In genomic region chr4:111991797-111992196, GRCh38 we compare ENCODE assay signal across 8 cellular contexts.
DNase-seq lines count a peak whose midpoint lies in the region; ATAC-seq, FAIRE-seq and TF ChIP-seq lines count a peak whose summit lies in the region.

No MANE protein-coding gene starts in this region.

- H3K27me3 ChIP-seq in bronchial epithelial cell (ENCODE audit: control insufficient read depth, insufficient read depth, low read length) (no peaks in the 10 kb centered on the region), neuronal stem cell (ENCODE audit: control insufficient read depth in 3 of 3, insufficient read depth in 3 of 3, low read depth in 1 of 3, low read length in 3 of 3) (peaks cover 0 to 2% (median 0%) of the 10 kb centered on the region in 3 experiments)

- H2BK12ac ChIP-seq in neuronal stem cell (ENCODE audit: low read length), result no peak overlapping the region

- ATAC-seq in HG03432 (IDR thresholded peaks at IDR 0.05; ENCODE audit: unreplicated experiment) (peak; percentile 42), HG02642 (IDR thresholded peaks at IDR 0.05; ENCODE audit: poor library complexity, unreplicated experiment) (no peak)

- no peaks in the 10 kb centered on the region for H3K9me3 ChIP-seq in neuronal stem cell (replicated peaks in 1 of 2; ENCODE audit: control insufficient read depth in 2 of 2, insufficient read depth in 1 of 2, low read depth in 1 of 2, low read length in 2 of 2)

- H3K4me2 ChIP-seq in neuronal stem cell (ENCODE audit: insufficient read depth, low read length, poor library complexity, severe bottlenecking), result no peak overlapping the region

- H3K4me3 ChIP-seq in bronchial epithelial cell (ENCODE audit: low read depth, low read length), result no peak overlapping the region
- no peak overlapping the region for H3K4me3 ChIP-seq in neuronal stem cell (ENCODE audit: low read length in 2 of 2)

- no peak for TF ChIP-seq POLR2A in GM12891 (IDR thresholded peaks at IDR 0.05; ENCODE audit: low read depth, low read length)

- H2AK5ac ChIP-seq in neuronal stem cell (ENCODE audit: low read depth, low read length), result no peak overlapping the region

- DNase-seq in GM12891 (ENCODE audit: insufficient read length, low spot score) (no peak), bronchial epithelial cell (ENCODE audit: low read depth) (peak; percentile 98), neuronal stem cell (ENCODE audit: low spot score) (no peak), 8988T (no peak), islet precursor cell (no peak)
- DNase-seq in stimulated activated CD4-positive, alpha-beta T cell treated with anti-CD3 and anti-CD28 coated beads, Interleukin-12 subunit alpha, Interleukin-12 subunit beta, amount 100 ng/mL, for 4 hours, result no peak

- H3K27ac ChIP-seq in neuronal stem cell (replicated peaks; ENCODE audit: low read length), result no peak overlapping the region

- H3K79me1 ChIP-seq in neuronal stem cell (ENCODE audit: low read depth, low read length), result no peaks in the 10 kb centered on the region

- no peak overlapping the region for H2BK120ac ChIP-seq in neuronal stem cell (ENCODE audit: low read depth, low read length)

- H3K36me3 ChIP-seq in bronchial epithelial cell (ENCODE audit: control insufficient read depth, insufficient read depth, low read length) (no peaks in the 10 kb centered on the region), neuronal stem cell (replicated peaks in 1 of 2; ENCODE audit: control insufficient read depth in 2 of 2, insufficient read depth in 2 of 2, low read length in 2 of 2) (no peaks in the 10 kb centered on the region)

- H2BK5ac ChIP-seq in neuronal stem cell (ENCODE audit: low read length), result no peak overlapping the region

- WGBS in neuronal stem cell (ENCODE audit: extremely low coverage in 2 of 2, insufficient read length in 2 of 2, insufficient replicate concordance in 1 of 2), 2 donors, result no CpG with 5 or more reads among the region's 3 CpGs

- no peak overlapping the region for H3K9ac ChIP-seq in neuronal stem cell (ENCODE audit: low read depth, low read length, poor library complexity)

- no peak overlapping the region for H3K4ac ChIP-seq in neuronal stem cell (ENCODE audit: low read length)

- peak overlapping the region; percentile 8 for H2AFZ ChIP-seq in neuronal stem cell (ENCODE audit: low read length)

- H3K18ac ChIP-seq in neuronal stem cell (ENCODE audit: low read length), result no peak overlapping the region

- H4K91ac ChIP-seq in neuronal stem cell (ENCODE audit: low read depth, low read length, poor library complexity), result no peak overlapping the region

- no peak overlapping the region for H4K8ac ChIP-seq in neuronal stem cell (ENCODE audit: low read depth, low read length)

- peak; percentile 72 for FAIRE-seq in GM12891 (lab: Jason Lieb, UNC)
- no peak for FAIRE-seq in bronchial epithelial cell (lab: Jason Lieb, UNC)

- H3K4me1 ChIP-seq in neuronal stem cell (ENCODE audit: control insufficient read depth in 2 of 2, insufficient read depth in 1 of 2, low read depth in 1 of 2, low read length in 2 of 2), result peaks cover 0 to 2% of the 10 kb centered on the region in 2 donors

- H2BK15ac ChIP-seq in neuronal stem cell (ENCODE audit: low read length), result no peak overlapping the region

- H3K14ac ChIP-seq in neuronal stem cell (ENCODE audit: low read length), result no peak overlapping the region

- TF ChIP-seq CTCF in bronchial epithelial cell (IDR thresholded peaks at IDR 0.05; ENCODE audit: insufficient read depth, low read length, severe bottlenecking), result no peak

- no peak overlapping the region for H3K23ac ChIP-seq in neuronal stem cell (ENCODE audit: low read depth, low read length, poor library complexity)

TF ChIP-seq in GM12891, 5 proteins besides CTCF, POLR2A, EP300 and RAD21:
- TF ChIP-seq SPI1 (IDR thresholded peaks at IDR 0.05; ENCODE audit: low read depth, low read length) (no peak), PAX5 (IDR thresholded peaks at IDR 0.05; ENCODE audit: insufficient read depth, low read length, severe bottlenecking) (no peak), POU2F2 (IDR thresholded peaks at IDR 0.05; ENCODE audit: low read depth, low read length) (no peak), POLR2AphosphoS5 (IDR thresholded peaks at IDR 0.05; ENCODE audit: low read depth, low read length) (no peak), TAF1 (IDR thresholded peaks at IDR 0.05; ENCODE audit: low read depth, low read length) (no peak)
